9 cellular contexts compared by ENCODE assay signal in genomic region chr2:106581755-106582430, GRCh38.
A peak's percentile ranks its signal among the peaks of the same experiment; 100 is the strongest.
DNase-seq lines count a peak whose midpoint lies in the region; ATAC-seq, FAIRE-seq and TF ChIP-seq lines count a peak whose summit lies in the region.
"Had no signal": no experiment of that assay in that cellular context is flagged by ENCODE, and none has a peak within 500 bp of the region (broad histone marks: within the 10 kb centered on the region; RNA-seq: fewer than 3 reads in every experiment).

No MANE protein-coding gene starts in this region.

- H3K4me1 ChIP-seq in A549 = peaks cover 2% of the 10 kb centered on the region; the same call in 1 of the 3 replicates
- peaks cover 6% of the 10 kb centered on the region for H3K4me1 ChIP-seq in neuron (ENCODE audit: insufficient read depth, low read length)

- TF ChIP-seq EP300 in A549 (IDR thresholded peaks at IDR 0.05) = no peak

- TF ChIP-seq POLR2A in A549 (IDR thresholded peaks at IDR 0.05; ENCODE audit: low read length) = no peak

- no peak for TF ChIP-seq RAD21 in A549 (conservative IDR thresholded peaks at IDR 0.05 in 1 of 2, IDR thresholded peaks at IDR 0.05 in 1 of 2)

- no peak overlapping the region for H2AFZ ChIP-seq in neuron (ENCODE audit: low read depth, low read length)

- peaks cover 5% of the 10 kb centered on the region for H3K27me3 ChIP-seq in neuron (ENCODE audit: insufficient read depth, low read length)

- H3K4me2 ChIP-seq in A549 = peak overlapping the region; percentile 89

- 6% methylated on average over 17 of the region's 18 CpGs for WGBS in A549 (ENCODE audit: missing lambda C conversion rate)

- DNase-seq in A549 (ENCODE audit: low read depth in 1 of 2, low spot score in 1 of 2) (peak; percentile 73 to 86), NCI-H460 (ENCODE audit: extremely low read depth, low read depth) (peak; percentile 57), fibroblast of pulmonary artery (ENCODE audit: low read depth) (peak; percentile 70), NCI-H146 treated with DMSO at 0.1 percent for 48 hours (lab: John Stamatoyannopoulos, UW; ENCODE audit: unreplicated experiment) (no peak)
- DNase-seq in activated CD8-positive, alpha-beta memory T cell treated with anti-CD3 and anti-CD28 coated beads, Interleukin-2, amount 50 U/mL, for 48 hours = peak; percentile 75

- TF ChIP-seq CTCF in A549 (IDR thresholded peaks at IDR 0.05) (no peak), GM12875 (IDR thresholded peaks at IDR 0.05; ENCODE audit: borderline replicate concordance, insufficient read depth, low read depth, low read length) (peak; percentile 30; the same call in 1 of the 2 replicates), fibroblast of pulmonary artery (IDR thresholded peaks at IDR 0.05; ENCODE audit: low read length, missing control alignments) (peak; percentile 33)

- H3K4me3 ChIP-seq in A549 (peak overlapping the region; percentile 41), GM12875 (ENCODE audit: low read depth, low read length) (no peak overlapping the region), fibroblast of pulmonary artery (replicated peaks; ENCODE audit: low read depth, low read length) (peak overlapping the region; percentile 50), neuron (ENCODE audit: low read length) (peak overlapping the region; percentile 29)

- no peaks in the 10 kb centered on the region for H3K36me3 ChIP-seq in neuron (ENCODE audit: insufficient read depth, low read length)

- POLR2A ChIA-PET in A549 (lab: Yijun Ruan, JAX) = no interaction called here

- no peaks in the 10 kb centered on the region for H3K9me3 ChIP-seq in A549
- H3K9me3 ChIP-seq in neuron (ENCODE audit: low read length) = no peaks in the 10 kb centered on the region

- peak overlapping the region in 1 of 2 experiments; percentile 29; a peak in 2 of 6 replicates for H3K27ac ChIP-seq in A549
- H3K27ac ChIP-seq: skin epidermis had no signal

- CTCF ChIA-PET in A549 (lab: Yijun Ruan, JAX) = interaction anchor here (0.6 to 5.4 kb wide), 28 partner anchors 8 to 1231 kb away, joined by 3 to 30 read pairs (median 4); no protein-coding TSS in a partner anchor

- FAIRE-seq in A549 (lab: Jason Lieb, UNC) = no peak

- peak; percentile 95 to 99 for ATAC-seq in A549
- ATAC-seq in HG02759 (IDR thresholded peaks at IDR 0.05; ENCODE audit: unreplicated experiment) = peak; percentile 59

TF ChIP-seq in A549, 52 proteins besides CTCF, POLR2A, EP300 and RAD21:
- TF ChIP-seq NR3C1 (IDR thresholded peaks at IDR 0.05) = no peak
- TF ChIP-seq KDM5A (IDR thresholded peaks at IDR 0.05) = no peak
- TF ChIP-seq, protein P1, sequence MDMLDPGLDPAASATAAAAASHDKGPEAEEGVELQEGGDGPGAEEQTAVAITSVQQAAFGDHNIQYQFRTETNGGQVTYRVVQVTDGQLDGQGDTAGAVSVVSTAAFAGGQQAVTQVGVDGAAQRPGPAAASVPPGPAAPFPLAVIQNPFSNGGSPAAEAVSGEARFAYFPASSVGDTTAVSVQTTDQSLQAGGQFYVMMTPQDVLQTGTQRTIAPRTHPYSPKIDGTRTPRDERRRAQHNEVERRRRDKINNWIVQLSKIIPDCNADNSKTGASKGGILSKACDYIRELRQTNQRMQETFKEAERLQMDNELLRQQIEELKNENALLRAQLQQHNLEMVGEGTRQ (IDR thresholded peaks at IDR 0.05) = no peak
- TF ChIP-seq SREBF2 (IDR thresholded peaks at IDR 0.05) = no peak
